ENCODE assay signal across 1 cellular context in genomic region chr20:35285806-35286076, GRCh38.
TF ChIP-seq lines count a peak whose summit lies in the region.

No MANE protein-coding gene starts in this region.

TF ChIP-seq in GM12878, 131 proteins besides CTCF, POLR2A, EP300 and RAD21:
- no peak for TF ChIP-seq SMARCA5 (IDR thresholded peaks at IDR 0.05)
- no peak for TF ChIP-seq ZBTB33 (IDR thresholded peaks at IDR 0.05)
- no peak for TF ChIP-seq EZH2 (IDR thresholded peaks at IDR 0.05; ENCODE audit: borderline replicate concordance, control insufficient read depth, low read depth, low read length)
- no peak for TF ChIP-seq SPI1 (IDR thresholded peaks at IDR 0.05; ENCODE audit: borderline replicate concordance, insufficient read depth, low read depth, low read length)
- no peak for TF ChIP-seq ZBTB4 (CRISPR knock-in tag; IDR thresholded peaks at IDR 0.05)
- TF ChIP-seq MTA3 (IDR thresholded peaks at IDR 0.05; ENCODE audit: borderline replicate concordance, low read length), result no peak
- TF ChIP-seq RFX5 (IDR thresholded peaks at IDR 0.05; ENCODE audit: low read depth, low read length), result no peak
- no peak for TF ChIP-seq JUND (IDR thresholded peaks at IDR 0.05; ENCODE audit: low read depth, low read length)
- TF ChIP-seq PML (IDR thresholded peaks at IDR 0.05; ENCODE audit: low read length), result no peak
- TF ChIP-seq RCOR1 (conservative IDR thresholded peaks at IDR 0.05; ENCODE audit: low read depth, low read length), result no peak
- TF ChIP-seq NR2C1 (IDR thresholded peaks at IDR 0.05), result no peak
